ENCODE assay signal across 16 cellular contexts in the genomic region with DNA sequence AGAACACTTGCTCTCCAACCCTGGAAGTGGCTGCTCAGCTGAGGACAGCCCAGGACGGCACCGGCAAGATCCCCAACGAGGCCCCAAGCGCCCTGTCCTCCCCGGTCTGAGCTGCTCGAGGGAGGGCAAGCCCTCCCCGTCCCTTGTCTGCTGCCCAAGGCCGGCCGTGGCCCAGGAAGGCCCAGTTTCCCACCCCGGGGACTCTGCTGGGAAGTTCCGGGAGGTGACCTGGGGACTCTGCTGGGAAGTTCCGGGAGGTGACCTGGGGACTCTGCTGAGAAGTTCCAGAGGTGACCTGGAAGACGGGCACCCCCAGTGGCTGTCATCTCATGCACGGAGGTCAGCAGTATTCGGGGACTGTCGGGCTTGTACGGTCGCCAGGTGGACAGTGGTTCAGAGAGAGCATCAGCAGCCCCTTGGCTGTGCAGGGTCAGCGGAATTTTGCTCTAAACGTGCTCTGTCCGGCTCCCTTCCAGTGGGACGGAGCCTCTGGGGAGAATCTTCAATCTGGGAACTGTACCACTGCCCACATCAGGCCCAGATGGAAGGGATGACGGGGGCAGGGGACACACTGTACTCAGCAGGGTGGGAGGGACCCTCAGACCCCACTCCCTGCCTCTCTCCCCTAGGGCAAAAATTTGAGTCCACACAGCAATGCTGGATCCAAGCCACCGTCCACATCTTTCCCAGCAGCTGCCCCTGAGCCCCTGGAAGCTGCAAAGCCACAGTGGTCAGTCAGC. TPM values are rescaled to one million over a fixed set of nuclear protein-coding genes. Genes with fewer than 3 reads are reported as not detected.
DNase-seq lines count a peak whose midpoint lies in the region; ATAC-seq and TF ChIP-seq lines count a peak whose summit lies in the region.
"Had no signal": no experiment of that assay in that cellular context is flagged by ENCODE, and none has a peak within 500 bp of the region (broad histone marks: within the 10 kb centered on the region; RNA-seq: fewer than 3 reads in every experiment).

No MANE protein-coding gene starts in this region.

- H3K4me3 ChIP-seq in dorsolateral prefrontal cortex (no peak overlapping the region), muscle layer of colon (ENCODE audit: low read depth in 1 of 2, low read length in 2 of 2) (no peak overlapping the region), colonic mucosa (no peak overlapping the region)

- TF ChIP-seq CTCF in H9 (conservative IDR thresholded peaks at IDR 0.05): no peak
- TF ChIP-seq CTCF in dorsolateral prefrontal cortex (IDR thresholded peaks at IDR 0.05 in 54 of 56, conservative IDR thresholded peaks at IDR 0.05 in 2 of 56; ENCODE audit: low read depth in 1 of 56, partially characterized antibody in 56 of 56): no peak
- TF ChIP-seq CTCF in colonic mucosa (IDR thresholded peaks at IDR 0.05): no peak

- H2BK15ac ChIP-seq in H9 (ENCODE audit: low read depth, low read length): no peak overlapping the region

- H3K9me3 Mint-ChIP-seq in H9: no peaks in the 10 kb centered on the region
- H3K9me3 Mint-ChIP-seq: activated CD4-positive, alpha-beta T cell treated with anti-CD3 and anti-CD28 coated beads, Interleukin-2, amount 10 ng/mL, durations not matched to agents 24 days and 14 days had no signal

- no peaks in the 10 kb centered on the region for H3K23me2 ChIP-seq in H9 (ENCODE audit: insufficient read length, low read depth, low read length, poor library complexity, severe bottlenecking)

- no peak overlapping the region; the same call in 1 of the 2 replicates for H3K14ac ChIP-seq in H9 (ENCODE audit: insufficient read depth, low read length)

- H3K4me1 ChIP-seq in H9 (ENCODE audit: insufficient read depth, low read length) (no peaks in the 10 kb centered on the region), muscle layer of colon (ENCODE audit: insufficient read depth, low read length) (peaks cover 90% of the 10 kb centered on the region), colonic mucosa (peaks cover 8% of the 10 kb centered on the region)

- no CpG with 5 or more reads among the region's 24 CpGs for WGBS in H9 (ENCODE audit: extremely low coverage, insufficient read length, low lambda C conversion rate)

- H3K27ac Mint-ChIP-seq in H9: no peak overlapping the region; a peak in 1 of 7 replicates
- H3K27ac Mint-ChIP-seq: activated CD4-positive, alpha-beta T cell treated with anti-CD3 and anti-CD28 coated beads, Interleukin-2, amount 10 ng/mL, durations not matched to agents 24 days and 14 days; activated naive CD8-positive, alpha-beta T cell had no signal

- H2AFZ ChIP-seq in H9 (ENCODE audit: low read length): no peak overlapping the region

- H3K27ac ChIP-seq in H9 (ENCODE audit: insufficient read length, low read depth, low read length) (no peak overlapping the region), dorsolateral prefrontal cortex (peak overlapping the region in 44 of 59 donors; percentile 17 to 94 (median 86)), muscle layer of colon (ENCODE audit: low read depth, low read length) (peak overlapping the region; percentile 99), temporal lobe (ENCODE audit: low read depth, low read length) (peak overlapping the region; percentile 82), colonic mucosa (no peak overlapping the region)
- H3K27ac ChIP-seq: C4-2B had no signal

- no peak overlapping the region for H2BK5ac ChIP-seq in H9 (ENCODE audit: insufficient read length, low read length)

- H3K79me1 ChIP-seq in H9 (ENCODE audit: insufficient read depth, low read depth, low read length, poor library complexity, severe bottlenecking): no peaks in the 10 kb centered on the region

- H3K4ac ChIP-seq in H9 (ENCODE audit: low read depth, low read length): no peak overlapping the region

- peaks cover 20 to 42% of the 10 kb centered on the region in 2 experiments for H3K4me1 Mint-ChIP-seq in H9

- H3K27me3 ChIP-seq in H9 (ENCODE audit: insufficient read depth, low read length) (no peaks in the 10 kb centered on the region), dorsolateral prefrontal cortex (no peaks in the 10 kb centered on the region), muscle layer of colon (ENCODE audit: control insufficient read depth in 1 of 2, insufficient read depth in 2 of 2, low read length in 2 of 2) (no peaks in the 10 kb centered on the region), colonic mucosa (no peaks in the 10 kb centered on the region)

- no peak overlapping the region for H2BK12ac ChIP-seq in H9 (ENCODE audit: insufficient read length, low read depth, low read length)

- H3K36me3 Mint-ChIP-seq in H9 (ENCODE audit: insufficient read depth in 1 of 3, low read depth in 3 of 3): no peaks in the 10 kb centered on the region
- H3K36me3 Mint-ChIP-seq: activated naive CD8-positive, alpha-beta T cell had no signal

- H2AK5ac ChIP-seq in H9 (ENCODE audit: insufficient read length, low read length): no peak overlapping the region

- no peak overlapping the region for H4K5ac ChIP-seq in H9 (ENCODE audit: insufficient read length, low read depth, low read length)

- H3K23ac ChIP-seq in H9 (ENCODE audit: insufficient read length, low read depth, low read length): no peak overlapping the region

- H3K36me3 ChIP-seq in muscle layer of colon (ENCODE audit: insufficient read depth, low read length): peaks cover under 1% of the 10 kb centered on the region
- no peaks in the 10 kb centered on the region for H3K36me3 ChIP-seq in colonic mucosa

- no peak overlapping the region for H3K4me3 Mint-ChIP-seq in H9
- H3K4me3 Mint-ChIP-seq: activated CD4-positive, alpha-beta T cell treated with anti-CD3 and anti-CD28 coated beads, Interleukin-2, amount 10 ng/mL, durations not matched to agents 24 days and 14 days; activated naive CD8-positive, alpha-beta T cell had no signal

- H4K8ac ChIP-seq in H9 (replicated peaks; ENCODE audit: insufficient read length, low read depth, low read length): no peak overlapping the region

- no peak overlapping the region for H3K56ac ChIP-seq in H9 (ENCODE audit: insufficient read length, low read depth, low read length)

- H3K18ac ChIP-seq in H9 (ENCODE audit: insufficient read length, low read depth, low read length): no peak overlapping the region

- H4K91ac ChIP-seq in H9 (ENCODE audit: insufficient read length, low read depth, low read length): no peak overlapping the region

- H2BK20ac ChIP-seq in H9 (ENCODE audit: low read depth, low read length, poor library complexity, severe bottlenecking): no peak overlapping the region

- intact Hi-C loops in dorsolateral prefrontal cortex (cut with DNase I): loop anchor here (5.0 to 10.0 kb wide), 3 partner anchors 36 to 123 kb away; a partner anchor contains a TSS
- intact Hi-C loops in colonic mucosa (cut with DNase I): no loop called here

- no peaks in the 10 kb centered on the region; the same call in 1 of the 2 replicates for H3K27me3 Mint-ChIP-seq in H9 (ENCODE audit: low read depth)
- H3K27me3 Mint-ChIP-seq: activated CD4-positive, alpha-beta T cell treated with anti-CD3 and anti-CD28 coated beads, Interleukin-2, amount 10 ng/mL, durations not matched to agents 24 days and 14 days; activated naive CD8-positive, alpha-beta T cell had no signal

- H4K20me1 ChIP-seq in H9 (ENCODE audit: control insufficient read depth, insufficient read depth, insufficient read length): peaks cover 4% of the 10 kb centered on the region

- H2BK120ac ChIP-seq in H9 (ENCODE audit: low read depth, low read length, poor library complexity, severe bottlenecking): no peak overlapping the region

- H3K4me2 ChIP-seq in H9 (ENCODE audit: insufficient read depth, insufficient read length, low read length): no peak overlapping the region

- peak; percentile 23 for DNase-seq in H9
- DNase-seq in dorsolateral prefrontal cortex: peak in 2 of 10 donors; percentile 38 to 39
- no peak for DNase-seq in colonic mucosa
- no peak for DNase-seq in SIG-M5 treated with dmso at 0.1 percent for 504 hours (lab: John Stamatoyannopoulos, UW; ENCODE audit: unreplicated experiment)
- DNase-seq: activated CD4-positive, alpha-beta T cell treated with anti-CD3 and anti-CD28 coated beads, Interleukin-2, amount 10 ng/mL, durations not matched to agents 24 days and 14 days; activated T-cell treated with anti-CD3 and anti-CD28 coated beads, Interleukin-2, amount 50 U/mL, for 1 hour; DND-41; midbrain; NCI-H1694 treated with DMSO at 0.1 percent for 48 hours; NCI-H446 treated with DMSO at 0.1 percent for 48 hours; stimulated activated naive CD4-positive, alpha-beta T cell treated with Interleukin-2 at 50 U/mL for 16 hours had no signal

- H3K79me2 ChIP-seq in H9 (ENCODE audit: insufficient read depth, low read length): no peaks in the 10 kb centered on the region; the same call in 1 of the 2 replicates

- H3K9ac ChIP-seq in H9 (ENCODE audit: extremely low read depth, insufficient read length, low read length): no peak overlapping the region
- H3K9ac ChIP-seq in muscle layer of colon (ENCODE audit: low read length): peak overlapping the region; percentile 71
- H3K9ac ChIP-seq in colonic mucosa (ENCODE audit: low read depth in 2 of 2, low read length in 2 of 2): no peak overlapping the region

- H3T11ph ChIP-seq in H9 (ENCODE audit: low read length): no peak overlapping the region

- ATAC-seq in HG03520 (IDR thresholded peaks at IDR 0.05; ENCODE audit: unreplicated experiment): no peak

- H3K9me3 ChIP-seq in H9 (ENCODE audit: control insufficient read depth, low read depth, low read length) (no peaks in the 10 kb centered on the region), muscle layer of colon (ENCODE audit: low read length) (no peaks in the 10 kb centered on the region), colonic mucosa (no peaks in the 10 kb centered on the region)

RNA-seq across cellular contexts. Expression of a gene that starts 7.2 kb away (rescaled TPM):
- total RNA-seq in H9 (2021) (11.5 TPM in 2 replicates), dorsolateral prefrontal cortex (100 to 1,000 TPM in 46 of 120 experiments, 10 to 100 TPM in 74; 55.9 to 246 (median 94.8) TPM), temporal lobe (3.9 TPM), colonic mucosa (10 to 100 TPM; 20.3 to 21.0 TPM)

RNA-seq across cellular contexts. Expression of a gene that starts 30.8 kb away (rescaled TPM):
- total RNA-seq in H9 (2021) (48.1 and 48.3 TPM in 2 replicates), dorsolateral prefrontal cortex (10 to 100 TPM; 19.3 to 53.2 (median 34.1) TPM), temporal lobe (16.5 TPM), colonic mucosa (10 to 100 TPM; 40.9 to 67.2 TPM)

Comparison
In these comparisons a context has a peak if more than half of its experiments do, and no peak if none do; other contexts are left out.
1. H3K27ac ChIP-seq: peak in dorsolateral prefrontal cortex (44 of 59), muscle layer of colon (single experiment) and temporal lobe (single experiment); none in H9 (single experiment) and colonic mucosa (single experiment).